1 cellular context compared by ENCODE assay signal in the genomic region with DNA sequence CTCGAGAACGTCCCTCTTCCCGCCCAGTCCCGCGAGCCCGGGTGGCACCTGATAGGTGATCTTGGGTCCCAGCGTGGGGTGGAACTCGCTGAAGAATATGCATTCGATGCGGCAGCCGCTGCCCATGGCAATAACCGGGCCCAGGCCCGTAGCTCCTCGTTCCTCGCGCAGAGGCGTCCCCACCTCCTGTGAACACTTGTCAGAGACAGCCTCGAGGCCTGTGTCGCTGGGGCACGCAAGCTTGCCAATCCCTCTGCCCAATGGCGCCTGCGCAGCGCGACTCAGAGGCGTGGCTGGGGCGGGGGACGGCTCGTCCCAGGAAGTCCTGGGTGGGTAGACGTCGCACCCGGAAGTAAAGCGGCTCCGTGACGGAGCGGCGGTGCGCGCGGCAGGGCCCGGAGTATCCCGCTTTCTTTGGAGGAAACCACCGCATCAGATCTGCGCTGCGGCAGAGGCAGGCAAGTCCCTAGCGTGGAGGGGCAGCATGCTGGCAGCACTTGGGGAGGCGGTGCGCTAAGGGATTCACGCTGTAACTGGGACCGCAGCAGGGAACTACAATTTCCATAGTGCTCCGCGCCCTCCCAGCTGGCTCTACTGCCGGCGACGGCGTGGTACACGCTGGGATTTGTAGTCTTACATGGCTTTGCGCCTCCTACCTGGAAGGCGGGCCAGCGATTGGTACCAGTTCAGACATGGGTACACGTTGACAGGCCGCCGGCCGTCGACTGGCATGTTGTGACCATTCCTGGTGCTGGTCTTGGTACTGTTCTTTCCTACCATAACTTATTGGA.
TF ChIP-seq lines count a peak whose summit lies in the region.

A gene with protein sequence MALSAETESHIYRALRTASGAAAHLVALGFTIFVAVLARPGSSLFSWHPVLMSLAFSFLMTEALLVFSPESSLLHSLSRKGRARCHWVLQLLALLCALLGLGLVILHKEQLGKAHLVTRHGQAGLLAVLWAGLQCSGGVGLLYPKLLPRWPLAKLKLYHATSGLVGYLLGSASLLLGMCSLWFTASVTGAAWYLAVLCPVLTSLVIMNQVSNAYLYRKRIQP (plus strand): TSS at position 336 of the 791 bp plus-strand sequence. CDS start 572 bp downstream, outside the sequence.
A gene (minus strand): TSS at position 249 of the 791 bp plus-strand sequence. CDS start 123 bp downstream, at position 126.

TF ChIP-seq in HEK293, 187 proteins besides CTCF, POLR2A, EP300 and RAD21 (continued from another document):
- TF ChIP-seq, protein P1, sequence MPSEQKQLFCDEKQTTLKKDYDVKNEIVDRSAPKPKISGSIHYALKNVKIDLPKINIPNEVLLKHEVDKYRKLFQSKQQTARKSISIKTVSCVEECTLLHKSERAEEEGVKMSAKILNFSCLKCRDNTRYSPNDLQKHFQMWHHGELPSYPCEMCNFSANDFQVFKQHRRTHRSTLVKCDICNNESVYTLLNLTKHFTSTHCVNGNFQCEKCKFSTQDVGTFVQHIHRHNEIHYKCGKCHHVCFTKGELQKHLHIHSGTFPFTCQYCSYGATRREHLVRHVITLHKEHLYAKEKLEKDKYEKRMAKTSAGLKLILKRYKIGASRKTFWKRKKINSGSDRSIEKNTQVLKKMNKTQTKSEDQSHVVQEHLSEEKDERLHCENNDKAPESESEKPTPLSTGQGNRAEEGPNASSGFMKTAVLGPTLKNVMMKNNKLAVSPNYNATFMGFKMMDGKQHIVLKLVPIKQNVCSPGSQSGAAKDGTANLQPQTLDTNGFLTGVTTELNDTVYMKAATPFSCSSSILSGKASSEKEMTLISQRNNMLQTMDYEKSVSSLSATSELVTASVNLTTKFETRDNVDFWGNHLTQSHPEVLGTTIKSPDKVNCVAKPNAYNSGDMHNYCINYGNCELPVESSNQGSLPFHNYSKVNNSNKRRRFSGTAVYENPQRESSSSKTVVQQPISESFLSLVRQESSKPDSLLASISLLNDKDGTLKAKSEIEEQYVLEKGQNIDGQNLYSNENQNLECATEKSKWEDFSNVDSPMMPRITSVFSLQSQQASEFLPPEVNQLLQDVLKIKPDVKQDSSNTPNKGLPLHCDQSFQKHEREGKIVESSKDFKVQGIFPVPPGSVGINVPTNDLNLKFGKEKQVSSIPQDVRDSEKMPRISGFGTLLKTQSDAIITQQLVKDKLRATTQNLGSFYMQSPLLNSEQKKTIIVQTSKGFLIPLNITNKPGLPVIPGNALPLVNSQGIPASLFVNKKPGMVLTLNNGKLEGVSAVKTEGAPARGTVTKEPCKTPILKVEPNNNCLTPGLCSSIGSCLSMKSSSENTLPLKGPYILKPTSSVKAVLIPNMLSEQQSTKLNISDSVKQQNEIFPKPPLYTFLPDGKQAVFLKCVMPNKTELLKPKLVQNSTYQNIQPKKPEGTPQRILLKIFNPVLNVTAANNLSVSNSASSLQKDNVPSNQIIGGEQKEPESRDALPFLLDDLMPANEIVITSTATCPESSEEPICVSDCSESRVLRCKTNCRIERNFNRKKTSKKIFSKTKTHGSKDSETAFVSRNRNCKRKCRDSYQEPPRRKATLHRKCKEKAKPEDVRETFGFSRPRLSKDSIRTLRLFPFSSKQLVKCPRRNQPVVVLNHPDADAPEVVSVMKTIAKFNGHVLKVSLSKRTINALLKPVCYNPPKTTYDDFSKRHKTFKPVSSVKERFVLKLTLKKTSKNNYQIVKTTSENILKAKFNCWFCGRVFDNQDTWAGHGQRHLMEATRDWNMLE (tag by site-specific recombination; conservative IDR thresholded peaks at IDR 0.05; ENCODE audit: low read depth), result peak; percentile 82
- TF ChIP-seq ZNF621 (tag by site-specific recombination; IDR thresholded peaks at IDR 0.05), result no peak
- TF ChIP-seq ZNF548 (tag by site-specific recombination; IDR thresholded peaks at IDR 0.05), result no peak
- TF ChIP-seq ZNF629 (tag by site-specific recombination; IDR thresholded peaks at IDR 0.05), result peak; percentile 88
- TF ChIP-seq ZNF701 (tag by site-specific recombination; IDR thresholded peaks at IDR 0.05), result no peak
- peak; percentile 99 for TF ChIP-seq ZNF76 (tag by site-specific recombination; IDR thresholded peaks at IDR 0.05; ENCODE audit: borderline replicate concordance, low read depth)
- TF ChIP-seq ZSCAN30 (tag by site-specific recombination; IDR thresholded peaks at IDR 0.05), result 0 out of 2 replicates have a peak, but pooled peaks have one; percentile 33
- TF ChIP-seq, protein P2, sequence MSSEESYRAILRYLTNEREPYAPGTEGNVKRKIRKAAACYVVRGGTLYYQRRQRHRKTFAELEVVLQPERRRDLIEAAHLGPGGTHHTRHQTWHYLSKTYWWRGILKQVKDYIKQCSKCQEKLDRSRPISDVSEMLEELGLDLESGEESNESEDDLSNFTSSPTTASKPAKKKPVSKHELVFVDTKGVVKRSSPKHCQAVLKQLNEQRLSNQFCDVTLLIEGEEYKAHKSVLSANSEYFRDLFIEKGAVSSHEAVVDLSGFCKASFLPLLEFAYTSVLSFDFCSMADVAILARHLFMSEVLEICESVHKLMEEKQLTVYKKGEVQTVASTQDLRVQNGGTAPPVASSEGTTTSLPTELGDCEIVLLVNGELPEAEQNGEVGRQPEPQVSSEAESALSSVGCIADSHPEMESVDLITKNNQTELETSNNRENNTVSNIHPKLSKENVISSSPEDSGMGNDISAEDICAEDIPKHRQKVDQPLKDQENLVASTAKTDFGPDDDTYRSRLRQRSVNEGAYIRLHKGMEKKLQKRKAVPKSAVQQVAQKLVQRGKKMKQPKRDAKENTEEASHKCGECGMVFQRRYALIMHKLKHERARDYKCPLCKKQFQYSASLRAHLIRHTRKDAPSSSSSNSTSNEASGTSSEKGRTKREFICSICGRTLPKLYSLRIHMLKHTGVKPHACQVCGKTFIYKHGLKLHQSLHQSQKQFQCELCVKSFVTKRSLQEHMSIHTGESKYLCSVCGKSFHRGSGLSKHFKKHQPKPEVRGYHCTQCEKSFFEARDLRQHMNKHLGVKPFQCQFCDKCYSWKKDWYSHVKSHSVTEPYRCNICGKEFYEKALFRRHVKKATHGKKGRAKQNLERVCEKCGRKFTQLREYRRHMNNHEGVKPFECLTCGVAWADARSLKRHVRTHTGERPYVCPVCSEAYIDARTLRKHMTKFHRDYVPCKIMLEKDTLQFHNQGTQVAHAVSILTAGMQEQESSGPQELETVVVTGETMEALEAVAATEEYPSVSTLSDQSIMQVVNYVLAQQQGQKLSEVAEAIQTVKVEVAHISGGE (tag by site-specific recombination; conservative IDR thresholded peaks at IDR 0.05; ENCODE audit: low read depth), result peak; percentile 96
- TF ChIP-seq, protein P3, sequence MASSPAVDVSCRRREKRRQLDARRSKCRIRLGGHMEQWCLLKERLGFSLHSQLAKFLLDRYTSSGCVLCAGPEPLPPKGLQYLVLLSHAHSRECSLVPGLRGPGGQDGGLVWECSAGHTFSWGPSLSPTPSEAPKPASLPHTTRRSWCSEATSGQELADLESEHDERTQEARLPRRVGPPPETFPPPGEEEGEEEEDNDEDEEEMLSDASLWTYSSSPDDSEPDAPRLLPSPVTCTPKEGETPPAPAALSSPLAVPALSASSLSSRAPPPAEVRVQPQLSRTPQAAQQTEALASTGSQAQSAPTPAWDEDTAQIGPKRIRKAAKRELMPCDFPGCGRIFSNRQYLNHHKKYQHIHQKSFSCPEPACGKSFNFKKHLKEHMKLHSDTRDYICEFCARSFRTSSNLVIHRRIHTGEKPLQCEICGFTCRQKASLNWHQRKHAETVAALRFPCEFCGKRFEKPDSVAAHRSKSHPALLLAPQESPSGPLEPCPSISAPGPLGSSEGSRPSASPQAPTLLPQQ (tag by site-specific recombination; IDR thresholded peaks at IDR 0.05), result peak; percentile 74
- peak; percentile 72 for TF ChIP-seq ZNF341 (tag by site-specific recombination; IDR thresholded peaks at IDR 0.05; ENCODE audit: low read depth)
- TF ChIP-seq ZNF610 (tag by site-specific recombination; IDR thresholded peaks at IDR 0.05; ENCODE audit: borderline replicate concordance), result peak; percentile 89
